27 cellular contexts compared by ENCODE assay signal in the genomic region with DNA sequence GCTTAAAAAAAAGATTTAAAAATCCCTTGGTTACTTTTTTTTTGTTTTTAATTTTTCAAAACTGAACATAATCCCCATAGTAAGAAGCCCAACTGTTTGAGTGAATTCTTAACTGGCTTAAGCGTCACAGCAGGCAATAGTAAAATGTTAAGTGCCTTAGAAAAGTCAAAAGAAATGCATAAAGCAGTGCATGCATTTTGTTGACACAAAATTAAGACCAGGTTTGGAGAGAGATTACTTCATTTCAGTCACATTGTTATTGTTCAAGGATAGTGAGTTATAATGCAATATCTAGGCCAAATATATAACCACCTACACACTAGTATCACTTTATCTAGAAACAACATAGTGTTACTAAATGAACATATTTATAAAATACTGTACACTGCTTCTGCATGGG.
"Had no signal": no experiment of that assay in that cellular context is flagged by ENCODE, and none has a peak within 500 bp of the region (broad histone marks: within the 10 kb centered on the region; RNA-seq: fewer than 3 reads in every experiment).

No MANE protein-coding gene starts in this region.

- H3K4me3 Mint-ChIP-seq: activated B cell treated with CpG ODN at 0.5 μM for 24 hours; activated CD4-positive, alpha-beta T cell treated with anti-CD3 and anti-CD28 coated beads, Interleukin-2, amount 10 ng/mL, durations not matched to agents 24 days and 14 days; activated CD8-positive, alpha-beta memory T cell treated with anti-CD3 and anti-CD28 coated beads, Interleukin-2, amount 10 ng/mL, durations not matched to agents 7 days and 5 days; activated naive CD4-positive, alpha-beta T cell treated with anti-CD3 and anti-CD28 coated beads for 36 hours; activated naive CD8-positive, alpha-beta T cell; activated T-helper 17 cell treated with anti-CD3 and anti-CD28 coated beads, Interleukin-2, amount 50 U/mL, for 72 hours had no signal

- H3K4me1 Mint-ChIP-seq: activated B cell treated with CpG ODN at 0.5 μM for 24 hours; activated T-helper 17 cell treated with anti-CD3 and anti-CD28 coated beads, Interleukin-2, amount 50 U/mL, for 72 hours had no signal

- H3K27ac Mint-ChIP-seq: activated B cell treated with CpG ODN at 0.5 μM for 24 hours; activated CD4-positive, alpha-beta T cell treated with anti-CD3 and anti-CD28 coated beads, Interleukin-2, amount 10 ng/mL, durations not matched to agents 24 days and 14 days; activated CD8-positive, alpha-beta memory T cell treated with anti-CD3 and anti-CD28 coated beads, Interleukin-2, amount 10 ng/mL, durations not matched to agents 7 days and 5 days; activated naive CD4-positive, alpha-beta T cell treated with anti-CD3 and anti-CD28 coated beads for 36 hours; activated naive CD8-positive, alpha-beta T cell; activated T-helper 17 cell treated with anti-CD3 and anti-CD28 coated beads, Interleukin-2, amount 50 U/mL, for 72 hours had no signal

- DNase-seq: activated B cell treated with CpG ODN at 0.5 μM for 24 hours; activated CD4-positive, alpha-beta T cell treated with anti-CD3 and anti-CD28 coated beads for 1 hour; activated CD4-positive, alpha-beta T cell treated with anti-CD3 and anti-CD28 coated beads, Interleukin-2, amount 10 ng/mL, durations not matched to agents 24 days and 14 days; activated CD4-positive, alpha-beta T cell treated with anti-CD3 and anti-CD28 coated beads, Interleukin-2, amount 50 U/mL, for 48 hours; activated CD8-positive, alpha-beta memory T cell treated with anti-CD3 and anti-CD28 coated beads, Interleukin-2, amount 10 ng/mL, durations not matched to agents 7 days and 5 days; activated gamma-delta T cell; activated naive CD4-positive, alpha-beta T cell treated with anti-CD3 and anti-CD28 coated beads for 36 hours; activated T-cell treated with anti-CD3 and anti-CD28 coated beads, Interleukin-2, amount 50 U/mL, for 48 hours; anterior cingulate cortex; caudate nucleus; Karpas-422; MM.1S; NCI-H1105 treated with DMSO at 0.1 percent for 48 hours; NCI-H1436 treated with DMSO at 0.1 percent for 48 hours; NCI-H187; NCI-H2081; NCI-H446; NCI-H524; PC-3; SHP77; SW 1271 had no signal

- H3K9me3 ChIP-seq: breast epithelium, SJSA1 had no signal

- H3K27me3 Mint-ChIP-seq: activated CD4-positive, alpha-beta T cell treated with anti-CD3 and anti-CD28 coated beads, Interleukin-2, amount 10 ng/mL, durations not matched to agents 24 days and 14 days; activated CD8-positive, alpha-beta memory T cell treated with anti-CD3 and anti-CD28 coated beads, Interleukin-2, amount 10 ng/mL, durations not matched to agents 7 days and 5 days; activated naive CD8-positive, alpha-beta T cell; activated T-helper 17 cell treated with anti-CD3 and anti-CD28 coated beads, Interleukin-2, amount 50 U/mL, for 72 hours had no signal

- H3K9me3 Mint-ChIP-seq: activated B cell treated with CpG ODN at 0.5 μM for 24 hours; activated naive CD4-positive, alpha-beta T cell treated with anti-CD3 and anti-CD28 coated beads for 36 hours; activated T-helper 17 cell treated with anti-CD3 and anti-CD28 coated beads, Interleukin-2, amount 50 U/mL, for 72 hours had no signal

- FAIRE-seq: RCC 7860 had no signal

- H3K27me3 ChIP-seq: breast epithelium, SJSA1 had no signal

- ATAC-seq: activated CD8-positive, alpha-beta memory T cell treated with anti-CD3 and anti-CD28 coated beads, Interleukin-2, amount 10 ng/mL, durations not matched to agents 7 days and 5 days; activated T-helper 17 cell treated with anti-CD3 and anti-CD28 coated beads, Interleukin-2, amount 50 U/mL, for 72 hours; PC-3; SK-N-SH treated with all-trans-retinoic acid at 6 μM for 48 hours had no signal

- H3K27ac ChIP-seq: SJSA1 had no signal

- H3K4me1 ChIP-seq: breast epithelium had no signal

- H3K4me3 ChIP-seq: breast epithelium, SJSA1 had no signal

- H3K36me3 ChIP-seq: breast epithelium, SJSA1 had no signal

- H3K36me3 Mint-ChIP-seq: activated CD8-positive, alpha-beta memory T cell treated with anti-CD3 and anti-CD28 coated beads, Interleukin-2, amount 10 ng/mL, durations not matched to agents 7 days and 5 days had no signal
